8 cellular contexts compared by ENCODE assay signal in the genomic region with DNA sequence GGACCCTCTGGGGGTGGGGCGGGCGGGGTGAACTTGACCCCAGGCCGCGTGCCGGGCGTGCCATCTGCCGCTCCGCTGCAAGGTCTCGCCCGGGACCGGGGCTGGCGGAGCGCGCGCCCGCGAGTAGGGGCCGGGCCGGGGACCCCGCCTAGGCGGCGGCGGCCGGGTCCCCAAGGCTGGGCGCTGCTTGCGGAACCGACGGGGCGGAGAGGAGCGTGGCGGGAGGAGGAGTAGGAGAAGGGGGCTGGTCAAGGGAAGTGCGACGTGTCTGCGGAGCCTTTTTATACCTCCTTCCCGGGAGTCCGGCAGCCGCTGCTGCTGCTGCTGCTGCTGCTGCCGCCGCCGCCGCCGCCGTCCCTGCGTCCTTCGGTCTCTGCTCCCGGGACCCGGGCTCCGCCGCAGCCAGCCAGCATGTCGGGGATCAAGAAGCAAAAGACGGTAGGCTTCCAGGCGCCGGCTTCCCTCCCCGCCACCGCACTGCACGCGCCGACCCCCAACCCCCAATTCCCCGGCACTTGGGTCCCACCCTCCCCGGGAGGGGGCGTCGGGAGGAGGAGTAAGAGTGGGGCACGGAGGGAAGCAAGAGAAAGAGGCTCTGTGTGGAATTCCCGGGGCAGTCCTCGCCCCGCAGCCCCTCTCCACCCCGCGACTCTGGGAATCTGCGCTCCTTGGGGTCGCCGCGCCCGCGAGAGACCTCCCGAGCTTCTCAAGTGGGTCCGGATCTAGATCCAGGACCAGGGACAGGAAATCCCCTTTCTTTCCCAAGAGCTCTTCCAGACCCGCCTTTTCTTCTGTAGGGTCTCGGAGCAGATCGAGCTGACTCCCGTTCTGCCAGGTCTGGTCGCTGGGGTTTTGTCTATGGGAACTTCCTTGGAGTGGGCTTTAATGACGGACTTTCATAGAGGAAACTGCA. TPM values are rescaled to one million over a fixed set of nuclear protein-coding genes. Genes with fewer than 3 reads are reported as not detected.
DNase-seq lines count a peak whose midpoint lies in the region; ATAC-seq and TF ChIP-seq lines count a peak whose summit lies in the region.

A gene (plus strand): TSS at position 308 of the 913 bp plus-strand sequence. CDS start 104 bp downstream, at position 412.

- H4K20me1 ChIP-seq in neural progenitor cell (ENCODE audit: low read depth) = no peaks in the 10 kb centered on the region

- DNase-seq in NOMO-1 (lab: John Stamatoyannopoulos, UW; ENCODE audit: unreplicated experiment in 2 of 2) (peak; percentile 14 to 30), NOMO-1 treated with dmso at 0.1 percent for 144 hours (lab: John Stamatoyannopoulos, UW; ENCODE audit: unreplicated experiment) (no peak), NCI-H460 (ENCODE audit: extremely low read depth, low read depth) (peak; percentile 64), neural progenitor cell (ENCODE audit: low spot score) (peak; percentile 78), UCSD-AML1 (lab: John Stamatoyannopoulos, UW; ENCODE audit: unreplicated experiment) (no peak)
- no peak for DNase-seq in activated T-helper 2 cell treated with anti-CD3 and anti-CD28 coated beads, Interferon-gamma antibody, Interleukin-2, Interleukin-4, amounts not matched to agents 10 μg/mL and 5 μg/mL and 100 μg/mL, durations not matched to agents 14 hours and 24 hours and 36 hours (ENCODE audit: low spot score)

- H3K9me3 ChIP-seq in gastroesophageal sphincter (no peaks in the 10 kb centered on the region), neural progenitor cell (ENCODE audit: low read depth) (no peaks in the 10 kb centered on the region)

- peaks cover 8% of the 10 kb centered on the region for H3K4me1 Mint-ChIP-seq in activated T-helper 2 cell treated with anti-CD3 and anti-CD28 coated beads, Interferon-gamma antibody, Interleukin-2, Interleukin-4, amounts not matched to agents 10 μg/mL and 5 μg/mL and 100 μg/mL, durations not matched to agents 14 hours and 24 hours and 36 hours (ENCODE audit: low read depth)
- peaks cover 23% of the 10 kb centered on the region for H3K4me1 Mint-ChIP-seq in neural progenitor cell

- peak within 1 kb of the TSS; percentile 74 for H3K4me3 Mint-ChIP-seq in activated T-helper 2 cell treated with anti-CD3 and anti-CD28 coated beads, Interferon-gamma antibody, Interleukin-2, Interleukin-4, amounts not matched to agents 10 μg/mL and 5 μg/mL and 100 μg/mL, durations not matched to agents 14 hours and 24 hours and 36 hours (ENCODE audit: low read depth)
- H3K4me3 Mint-ChIP-seq in neural progenitor cell = peak within 1 kb of the TSS; percentile 96

- peaks cover 4% of the 10 kb centered on the region for H3K79me2 ChIP-seq in neural progenitor cell (ENCODE audit: low read depth)

- no peak for TF ChIP-seq EP300 in gastroesophageal sphincter (IDR thresholded peaks at IDR 0.05)

- peak within 1 kb of the TSS; percentile 100 for H3K4me2 ChIP-seq in neural progenitor cell

- H3K27me3 ChIP-seq in gastroesophageal sphincter = peaks cover 30% of the 10 kb centered on the region
- H3K27me3 ChIP-seq in neural progenitor cell = peaks cover 37% of the 10 kb centered on the region

- no peaks in the 10 kb centered on the region for H3K9me3 Mint-ChIP-seq in activated T-helper 2 cell treated with anti-CD3 and anti-CD28 coated beads, Interferon-gamma antibody, Interleukin-2, Interleukin-4, amounts not matched to agents 10 μg/mL and 5 μg/mL and 100 μg/mL, durations not matched to agents 14 hours and 24 hours and 36 hours
- H3K9me3 Mint-ChIP-seq in neural progenitor cell = no peaks in the 10 kb centered on the region

- peaks cover 0 to 41% (median 3%) of the 10 kb centered on the region in 3 donors for H3K4me1 ChIP-seq in gastroesophageal sphincter
- H3K4me1 ChIP-seq in neural progenitor cell = no peaks in the 10 kb centered on the region

- H3F3A ChIP-seq in neural progenitor cell (ENCODE audit: low read depth) = peaks cover 16% of the 10 kb centered on the region

- H3K27me3 Mint-ChIP-seq in activated T-helper 2 cell treated with anti-CD3 and anti-CD28 coated beads, Interferon-gamma antibody, Interleukin-2, Interleukin-4, amounts not matched to agents 10 μg/mL and 5 μg/mL and 100 μg/mL, durations not matched to agents 14 hours and 24 hours and 36 hours (ENCODE audit: low read depth) = peaks cover 54% of the 10 kb centered on the region
- H3K27me3 Mint-ChIP-seq in neural progenitor cell (ENCODE audit: insufficient read depth, low read depth) = peaks cover 19% of the 10 kb centered on the region

- no peak within 1 kb of the TSS for H3K27ac Mint-ChIP-seq in activated T-helper 2 cell treated with anti-CD3 and anti-CD28 coated beads, Interferon-gamma antibody, Interleukin-2, Interleukin-4, amounts not matched to agents 10 μg/mL and 5 μg/mL and 100 μg/mL, durations not matched to agents 14 hours and 24 hours and 36 hours
- H3K27ac Mint-ChIP-seq in neural progenitor cell = peak within 1 kb of the TSS; percentile 94

- H3K27ac ChIP-seq in gastroesophageal sphincter (peak within 1 kb of the TSS in 3 of 4 donors; percentile 76 to 80 (median 76)), neural progenitor cell (no peak within 1 kb of the TSS)

- H3K9ac ChIP-seq in neural progenitor cell = peak within 1 kb of the TSS; percentile 24

- H3K36me3 ChIP-seq in gastroesophageal sphincter = no peaks in the 10 kb centered on the region
- no peaks in the 10 kb centered on the region for H3K36me3 ChIP-seq in neural progenitor cell

- H3K36me3 Mint-ChIP-seq in activated T-helper 2 cell treated with anti-CD3 and anti-CD28 coated beads, Interferon-gamma antibody, Interleukin-2, Interleukin-4, amounts not matched to agents 10 μg/mL and 5 μg/mL and 100 μg/mL, durations not matched to agents 14 hours and 24 hours and 36 hours (ENCODE audit: low read depth) = no peaks in the 10 kb centered on the region
- no peaks in the 10 kb centered on the region for H3K36me3 Mint-ChIP-seq in neural progenitor cell

- TF ChIP-seq CTCF in gastroesophageal sphincter (IDR thresholded peaks at IDR 0.05) = peak in 1 of 4 experiments; percentile 16
- TF ChIP-seq CTCF in neural progenitor cell (IDR thresholded peaks at IDR 0.05) = peak; percentile 34

- peak; percentile 44 to 45 for TF ChIP-seq POLR2A in gastroesophageal sphincter (IDR thresholded peaks at IDR 0.05)

- H3K4me3 ChIP-seq in gastroesophageal sphincter = peak within 1 kb of the TSS; percentile 39 to 80
- H3K4me3 ChIP-seq in neural progenitor cell = peak within 1 kb of the TSS; percentile 84

- ATAC-seq in gastroesophageal sphincter (peak; percentile 80), HG03095 (IDR thresholded peaks at IDR 0.05; ENCODE audit: unreplicated experiment) (no peak)

- peak within 1 kb of the TSS; percentile 100 for H2AFZ ChIP-seq in neural progenitor cell (replicated peaks)

- no CpG with 5 or more reads among the region's 82 CpGs for WGBS in gastroesophageal sphincter (ENCODE audit: low coverage in 1 of 2), 2 donors

- intact Hi-C loops in activated T-helper 2 cell treated with anti-CD3 and anti-CD28 coated beads, Interferon-gamma antibody, Interleukin-2, Interleukin-4, amounts not matched to agents 10 μg/mL and 5 μg/mL and 100 μg/mL, durations not matched to agents 14 hours and 24 hours and 36 hours (cut with micrococcal nuclease) = loop anchor here (5.0 kb wide), 1 partner anchor 892 kb away; no protein-coding TSS in a partner anchor

RNA-seq across cellular contexts. Expression of the gene that starts here (rescaled TPM):
- 209 and 218 TPM in 2 replicates for total RNA-seq in NCI-H460 (2014; rRNA removed; shearing (Covaris generic))
- polyA plus RNA-seq in NCI-H460 (2014; cell fraction: nucleus; rRNA removed) = 105 and 143 TPM in 2 replicates
- 0.21 and 0.25 TPM in 2 replicates for total RNA-seq in activated T-helper 2 cell treated with anti-CD3 and anti-CD28 coated beads, Interferon-gamma antibody, Interleukin-2, Interleukin-4, amounts not matched to agents 10 μg/mL and 5 μg/mL and 100 μg/mL, durations not matched to agents 14 hours and 24 hours and 36 hours
- total RNA-seq in gastroesophageal sphincter (10 to 100 TPM in 3 of 4 donors, 1 to 10 TPM in 1; 4.4 to 20.1 (median 14.1) TPM), neural progenitor cell (ENCODE audit: low replicate concordance) (4.0 and 6.0 TPM in 2 replicates)

Comparison
In these comparisons a context has a peak if more than half of its experiments do, and no peak if none do; other contexts are left out.
1. DNase-seq: peak in NOMO-1 (2 of 2), NCI-H460 (single experiment) and neural progenitor cell (single experiment); none in NOMO-1 treated with dmso at 0.1 percent for 144 hours (single experiment), activated T-helper 2 cell treated with anti-CD3 and anti-CD28 coated beads, Interferon-gamma antibody, Interleukin-2, Interleukin-4, amounts not matched to agents 10 μg/mL and 5 μg/mL and 100 μg/mL, durations not matched to agents 14 hours and 24 hours and 36 hours (single experiment) and UCSD-AML1 (single experiment).